In genomic region chr17:40022961-40023541, GRCh38 we compare ENCODE assay signal across 21 cellular contexts. TPM values are rescaled to one million over a fixed set of nuclear protein-coding genes. Genes with fewer than 3 reads are reported as not detected.
DNase-seq lines count a peak whose midpoint lies in the region; ATAC-seq and TF ChIP-seq lines count a peak whose summit lies in the region.
"Had no signal": no experiment of that assay in that cellular context is flagged by ENCODE, and none has a peak within 500 bp of the region (broad histone marks: within the 10 kb centered on the region; RNA-seq: fewer than 3 reads in every experiment).

No MANE protein-coding gene starts in this region.

- H3K9me3 ChIP-seq in mammary epithelial cell (replicated peaks; ENCODE audit: insufficient read depth, low read length) = no peaks in the 10 kb centered on the region
- H3K9me3 ChIP-seq in neuronal stem cell (replicated peaks in 1 of 2; ENCODE audit: control insufficient read depth in 2 of 2, insufficient read depth in 1 of 2, low read depth in 1 of 2, low read length in 2 of 2) = no peaks in the 10 kb centered on the region
- H3K9me3 ChIP-seq: thoracic aorta had no signal

- H3K4ac ChIP-seq in neuronal stem cell (ENCODE audit: low read length) = no peak overlapping the region

- H3K18ac ChIP-seq in neuronal stem cell (ENCODE audit: low read length) = no peak overlapping the region

- H3K36me3 Mint-ChIP-seq in activated T-cell treated with anti-CD3 and anti-CD28 coated beads, Interleukin-2, amount 50 U/mL, for 72 hours (ENCODE audit: insufficient read depth in 2 of 2) = peaks cover 4 to 12% of the 10 kb centered on the region in 2 donors

- peaks cover 7% of the 10 kb centered on the region for H3K36me3 ChIP-seq in mammary epithelial cell (ENCODE audit: insufficient read depth, low read length)
- peaks cover 43 to 92% of the 10 kb centered on the region in 2 donors for H3K36me3 ChIP-seq in neuronal stem cell (replicated peaks in 1 of 2; ENCODE audit: control insufficient read depth in 2 of 2, insufficient read depth in 2 of 2, low read length in 2 of 2)

- H3K27ac ChIP-seq in C4-2B (peak overlapping the region; percentile 21), mammary epithelial cell (ENCODE audit: insufficient read depth, low read depth, low read length) (peak overlapping the region; percentile 79), neuronal stem cell (replicated peaks; ENCODE audit: low read length) (no peak overlapping the region)
- H3K27ac ChIP-seq: thoracic aorta had no signal

- H4K20me1 ChIP-seq in mammary epithelial cell (ENCODE audit: insufficient read depth, low read length) = no peaks in the 10 kb centered on the region

- H3K9me3 Mint-ChIP-seq in activated T-cell treated with anti-CD3 and anti-CD28 coated beads, Interleukin-2, amount 50 U/mL, for 72 hours = no peaks in the 10 kb centered on the region
- H3K9me3 Mint-ChIP-seq: activated naive CD8-positive, alpha-beta T cell treated with anti-CD3 and anti-CD28 coated beads for 36 hours; CD8-positive, alpha-beta memory T cell; IgD-negative memory B cell; neural crest cell had no signal

- no peak overlapping the region for H3K4me3 Mint-ChIP-seq in activated T-cell treated with anti-CD3 and anti-CD28 coated beads, Interleukin-2, amount 50 U/mL, for 72 hours
- H3K4me3 Mint-ChIP-seq: activated naive CD8-positive, alpha-beta T cell treated with anti-CD3 and anti-CD28 coated beads for 36 hours; CD8-positive, alpha-beta memory T cell; IgD-negative memory B cell; neural crest cell had no signal

- CTCF ChIA-PET in mammary epithelial cell (lab: Charles Lee; ENCODE audit: low non-redundant PET) = no interaction called here

- no peak overlapping the region for H4K8ac ChIP-seq in neuronal stem cell (ENCODE audit: low read depth, low read length)

- intact Hi-C loops in mammary epithelial cell (cut with micrococcal nuclease) = loop anchor here (10.0 kb wide), 1 partner anchor 292 kb away; no protein-coding TSS in a partner anchor

- TF ChIP-seq CTCF in C4-2B (conservative IDR thresholded peaks at IDR 0.05) (no peak), mammary epithelial cell (conservative IDR thresholded peaks at IDR 0.05 in 1 of 2, IDR thresholded peaks at IDR 0.05 in 1 of 2; ENCODE audit: extremely low read depth in 1 of 2, insufficient read depth in 1 of 2, low read depth in 1 of 2, low read length in 2 of 2) (no peak)

- no peaks in the 10 kb centered on the region for H3K27me3 Mint-ChIP-seq in activated T-cell treated with anti-CD3 and anti-CD28 coated beads, Interleukin-2, amount 50 U/mL, for 72 hours (ENCODE audit: low read depth)
- H3K27me3 Mint-ChIP-seq: activated naive CD8-positive, alpha-beta T cell treated with anti-CD3 and anti-CD28 coated beads for 36 hours; CD8-positive, alpha-beta memory T cell; IgD-negative memory B cell had no signal

- peaks cover 4% of the 10 kb centered on the region for H3K79me1 ChIP-seq in neuronal stem cell (ENCODE audit: low read depth, low read length)

- no peak overlapping the region for H3K9ac ChIP-seq in mammary epithelial cell (ENCODE audit: insufficient read depth, low read length)
- no peak overlapping the region for H3K9ac ChIP-seq in neuronal stem cell (ENCODE audit: low read depth, low read length, poor library complexity)

- WGBS in mammary epithelial cell (ENCODE audit: low coverage, missing lambda C conversion rate) = 91% methylated on average over 19 of the region's 19 CpGs
- no CpG with 5 or more reads among the region's 19 CpGs for WGBS in neuronal stem cell (ENCODE audit: extremely low coverage in 2 of 2, insufficient read length in 2 of 2, insufficient replicate concordance in 1 of 2), 2 donors

- no peak overlapping the region for H2BK15ac ChIP-seq in neuronal stem cell (ENCODE audit: low read length)

- ATAC-seq in GM21529 (IDR thresholded peaks at IDR 0.05; ENCODE audit: unreplicated experiment) = no peak
- no peak for ATAC-seq in activated T-cell treated with anti-CD3 and anti-CD28 coated beads, Interleukin-2, amount 50 U/mL, for 72 hours (replicated peaks in 1 of 2)

- no peak overlapping the region for H3K27ac Mint-ChIP-seq in activated T-cell treated with anti-CD3 and anti-CD28 coated beads, Interleukin-2, amount 50 U/mL, for 72 hours
- H3K27ac Mint-ChIP-seq: activated naive CD8-positive, alpha-beta T cell treated with anti-CD3 and anti-CD28 coated beads for 36 hours; CD8-positive, alpha-beta memory T cell; IgD-negative memory B cell had no signal

- no peak overlapping the region for H2BK12ac ChIP-seq in neuronal stem cell (ENCODE audit: low read length)

- H3K4me2 ChIP-seq in mammary epithelial cell (ENCODE audit: insufficient read depth, low read depth, low read length) (no peak overlapping the region), neuronal stem cell (ENCODE audit: insufficient read depth, low read length, poor library complexity, severe bottlenecking) (no peak overlapping the region)

- H4K91ac ChIP-seq in neuronal stem cell (ENCODE audit: low read depth, low read length, poor library complexity) = no peak overlapping the region

- H3K27me3 ChIP-seq in mammary epithelial cell (ENCODE audit: insufficient read depth, low read length) (no peaks in the 10 kb centered on the region), neuronal stem cell (ENCODE audit: control insufficient read depth in 3 of 3, insufficient read depth in 3 of 3, low read depth in 1 of 3, low read length in 3 of 3) (no peaks in the 10 kb centered on the region)

- H2BK5ac ChIP-seq in neuronal stem cell (ENCODE audit: low read length) = no peak overlapping the region

- BruUV-seq in mammary epithelial cell (replicated peaks; lab: Mats Ljungman, UMichigan) = no TSS peak

- no peak overlapping the region for H2AK5ac ChIP-seq in neuronal stem cell (ENCODE audit: low read depth, low read length)

- H3K4me1 Mint-ChIP-seq in activated T-cell treated with anti-CD3 and anti-CD28 coated beads, Interleukin-2, amount 50 U/mL, for 72 hours (ENCODE audit: low read depth) = peaks cover 19% of the 10 kb centered on the region

- peaks cover 14% of the 10 kb centered on the region for H3K79me2 ChIP-seq in mammary epithelial cell (ENCODE audit: insufficient read depth, low read length)

- H2AFZ ChIP-seq in mammary epithelial cell (ENCODE audit: low read depth, low read length) (no peak overlapping the region), neuronal stem cell (ENCODE audit: low read length) (no peak overlapping the region)

- no peak overlapping the region for H2BK120ac ChIP-seq in neuronal stem cell (ENCODE audit: low read depth, low read length)

- DNase-seq in NCI-H2029 treated with DMSO at 0.1 percent for 48 hours (lab: John Stamatoyannopoulos, UW) = peak; percentile 64
- no peak for DNase-seq in mammary epithelial cell
- no peak for DNase-seq in neuronal stem cell (ENCODE audit: low spot score)
- no peak for DNase-seq in G401 (ENCODE audit: low spot score)
- DNase-seq in activated T-cell treated with anti-CD3 and anti-CD28 coated beads, Interleukin-2, amount 50 U/mL, for 72 hours = no peak
- DNase-seq in activated CD4-positive, alpha-beta T cell treated with anti-CD3 and anti-CD28 coated beads for 1 hour = no peak
- DNase-seq: activated CD4-positive, alpha-beta T cell treated with anti-CD3 and anti-CD28 coated beads, Interleukin-2, amount 50 U/mL, for 4 hours; activated naive CD8-positive, alpha-beta T cell treated with anti-CD3 and anti-CD28 coated beads for 36 hours; activated T-cell treated with anti-CD3 and anti-CD28 coated beads, Interleukin-2, amount 50 U/mL, for 1 hour; CD8-positive, alpha-beta memory T cell; effector CD8-positive, alpha-beta T cell; GF-D8; NCI-H2227 treated with DMSO at 0.1 percent for 48 hours; T-helper 9 cell had no signal

- in situ Hi-C loops in mammary epithelial cell (cut with MboI; ENCODE audit: low sequenced_read_pairs in 2 of 2) = loop anchor here in 1 of 2 donors (10.0 kb wide), 1 partner anchor 62 kb away; no protein-coding TSS in a partner anchor
- in situ Hi-C loops in G401 (cut with HindIII; ENCODE audit: low sequenced_read_pairs) = no loop called here

- H3K4me3 ChIP-seq in mammary epithelial cell (replicated peaks in 1 of 3; ENCODE audit: insufficient read depth in 1 of 3, low read depth in 2 of 3, low read length in 3 of 3) (no peak overlapping the region), neuronal stem cell (ENCODE audit: low read length in 2 of 2) (peak overlapping the region in 1 of 2 donors; percentile 26)
- H3K4me3 ChIP-seq: thoracic aorta had no signal

- H3K4me1 ChIP-seq in mammary epithelial cell (ENCODE audit: insufficient read depth, low read length) (peaks cover 86% of the 10 kb centered on the region), neuronal stem cell (ENCODE audit: control insufficient read depth in 2 of 2, insufficient read depth in 1 of 2, low read depth in 1 of 2, low read length in 2 of 2) (peaks cover 9 to 16% of the 10 kb centered on the region in 2 donors)

- H3K23ac ChIP-seq in neuronal stem cell (ENCODE audit: low read depth, low read length, poor library complexity) = peak overlapping the region; percentile 80

- dilution Hi-C loops in mammary epithelial cell (cut with HindIII; ENCODE audit: low sequenced_read_pairs) = no loop called here

- no peak overlapping the region for H3K14ac ChIP-seq in neuronal stem cell (ENCODE audit: low read length)

RNA-seq across cellular contexts. Expression of gene CSF3, which starts 7.8 kb away (rescaled TPM):
- total RNA-seq in mammary epithelial cell = 1 to 10 TPM in 1 of 2 donors, not detected in 1; 8.2 TPM
- 5.1 TPM for polyA plus RNA-seq in mammary epithelial cell
- polyA minus RNA-seq in mammary epithelial cell = not detected
- not detected for polyA plus RNA-seq in neuronal stem cell (2013, experiment 1 of 2)
- polyA plus RNA-seq in neuronal stem cell (2013, experiment 2 of 2) = not detected
- total RNA-seq in G401 (2014; rRNA removed; shearing (Covaris generic)) = not detected in 2 replicates
- not detected for total RNA-seq in activated T-cell treated with anti-CD3 and anti-CD28 coated beads, Interleukin-2, amount 50 U/mL, for 72 hours
- total RNA-seq: activated naive CD8-positive, alpha-beta T cell treated with anti-CD3 and anti-CD28 coated beads for 36 hours; CD8-positive, alpha-beta memory T cell; H4; neural crest cell; SK-MEL-5 had no signal
- polyA plus RNA-seq: CD8-positive, alpha-beta memory T cell; IgD-negative memory B cell had no signal

RNA-seq across cellular contexts. Expression of gene MED24, which starts 31.2 kb away (rescaled TPM):
- 10 to 100 TPM; 59.3 to 85.6 TPM for total RNA-seq in mammary epithelial cell
- polyA plus RNA-seq in mammary epithelial cell = 91.2 TPM
- polyA minus RNA-seq in mammary epithelial cell = 116 TPM
- polyA plus RNA-seq in neuronal stem cell (2013, experiment 1 of 2) = 61.9 TPM
- 61.2 TPM for polyA plus RNA-seq in neuronal stem cell (2013, experiment 2 of 2)
- total RNA-seq in G401 (2014; rRNA removed; shearing (Covaris generic)) = 70.0 and 90.8 TPM in 2 replicates
- 10 to 100 TPM; 82.6 to 97.0 TPM for total RNA-seq in activated T-cell treated with anti-CD3 and anti-CD28 coated beads, Interleukin-2, amount 50 U/mL, for 72 hours

RNA-seq across cellular contexts. Expression of gene THRA, which starts 39.7 kb away (rescaled TPM):
- 10 to 100 TPM; 10.8 to 11.7 TPM for total RNA-seq in mammary epithelial cell
- polyA plus RNA-seq in mammary epithelial cell = 10.0 TPM
- polyA minus RNA-seq in mammary epithelial cell = 33.1 TPM
- polyA plus RNA-seq in neuronal stem cell (2013, experiment 1 of 2) = 13.2 TPM
- 13.2 TPM for polyA plus RNA-seq in neuronal stem cell (2013, experiment 2 of 2)
- 11.8 and 18.4 TPM in 2 replicates for total RNA-seq in G401 (2014; rRNA removed; shearing (Covaris generic))
- 10 to 100 TPM; 12.2 to 14.7 TPM for total RNA-seq in activated T-cell treated with anti-CD3 and anti-CD28 coated beads, Interleukin-2, amount 50 U/mL, for 72 hours

RNA-seq across cellular contexts. Expression of gene PSMD3, which starts 42.4 kb away (rescaled TPM):
- 100 to 1,000 TPM; 112 to 159 TPM for total RNA-seq in mammary epithelial cell
- polyA plus RNA-seq in mammary epithelial cell = 184 TPM
- 160 TPM for polyA minus RNA-seq in mammary epithelial cell
- polyA plus RNA-seq in neuronal stem cell (2013, experiment 1 of 2) = 102 TPM
- polyA plus RNA-seq in neuronal stem cell (2013, experiment 2 of 2) = 99.7 TPM
- total RNA-seq in G401 (2014; rRNA removed; shearing (Covaris generic)) = 248 and 317 TPM in 2 replicates
- total RNA-seq in activated T-cell treated with anti-CD3 and anti-CD28 coated beads, Interleukin-2, amount 50 U/mL, for 72 hours = 100 to 1,000 TPM in 1 of 2 donors, 10 to 100 TPM in 1; 95.5 to 103 TPM
